7 cellular contexts compared by ENCODE assay signal in the genomic region with DNA sequence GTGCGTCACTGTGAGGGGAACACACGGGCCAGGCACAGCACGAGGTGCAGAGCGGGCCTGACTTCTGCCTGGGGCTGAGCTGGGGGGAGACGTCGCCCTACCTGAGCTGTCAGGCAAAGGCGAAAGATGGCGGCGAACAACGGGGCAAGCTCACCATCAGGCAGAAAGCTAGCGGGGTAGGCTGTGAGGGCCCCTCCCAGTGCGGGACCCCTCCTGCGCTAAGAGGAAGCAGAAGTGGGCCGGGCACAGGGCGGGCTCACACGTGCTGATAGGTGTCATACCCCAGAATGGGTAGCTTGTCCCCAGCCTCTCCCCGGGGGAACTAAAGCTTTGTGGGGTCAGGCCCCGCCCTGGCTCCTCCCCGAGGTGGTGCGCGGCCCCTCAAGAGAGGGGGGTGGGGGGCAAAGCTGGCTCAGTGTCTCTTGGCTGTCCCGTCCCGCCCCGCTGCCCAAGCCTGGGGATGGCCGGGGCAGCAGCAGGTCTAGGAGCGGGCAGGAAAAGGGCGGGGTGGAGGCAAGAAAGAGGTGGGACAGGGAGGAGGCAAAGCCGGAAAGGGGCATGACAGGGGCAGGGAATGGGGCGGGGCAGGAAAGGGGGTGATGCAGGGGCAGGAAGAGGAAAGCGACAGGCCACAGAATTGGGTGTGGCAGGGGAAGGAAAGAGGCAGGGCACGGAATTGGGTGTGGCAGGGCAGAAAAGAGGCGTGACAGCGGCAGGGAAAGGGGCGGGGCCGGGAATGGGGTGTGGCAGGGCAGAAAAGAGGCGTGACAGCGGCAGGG. TPM values are rescaled to one million over a fixed set of nuclear protein-coding genes. Genes with fewer than 3 reads are reported as not detected.
DNase-seq lines count a peak whose midpoint lies in the region; FAIRE-seq and TF ChIP-seq lines count a peak whose summit lies in the region.
"Had no signal": no experiment of that assay in that cellular context is flagged by ENCODE, and none has a peak within 500 bp of the region (broad histone marks: within the 10 kb centered on the region; RNA-seq: fewer than 3 reads in every experiment).

No MANE protein-coding gene starts in this region.

- peaks cover 0 to 4% (median 0%) of the 10 kb centered on the region in 4 donors for H3K4me1 ChIP-seq in Peyer's patch

- H3K4me1 Mint-ChIP-seq in chondrocyte (ENCODE audit: low read depth), result no peaks in the 10 kb centered on the region

- H3K36me3 ChIP-seq in Peyer's patch, result peaks cover 0 to 82% (median 0%) of the 10 kb centered on the region in 3 donors

- no peak for TF ChIP-seq CTCF in Peyer's patch (IDR thresholded peaks at IDR 0.05)
- no peak for TF ChIP-seq CTCF in chondrocyte (IDR thresholded peaks at IDR 0.05)
- no peak for TF ChIP-seq CTCF in D721Med (IDR thresholded peaks at IDR 0.05; ENCODE audit: insufficient read depth, missing control alignments)

- no peaks in the 10 kb centered on the region for H3K27me3 ChIP-seq in Peyer's patch

- H3K27me3 Mint-ChIP-seq in chondrocyte (ENCODE audit: low read depth), result no peaks in the 10 kb centered on the region

- peak overlapping the region; percentile 32 to 82 (median 50) for H3K27ac ChIP-seq in Peyer's patch

- FAIRE-seq in D721Med (lab: Jason Lieb, UNC), result no peak
- FAIRE-seq: colon had no signal

- TF ChIP-seq POLR2A in Peyer's patch (IDR thresholded peaks at IDR 0.05), result no peak

- no peak overlapping the region for H3K4me3 Mint-ChIP-seq in chondrocyte (ENCODE audit: unreplicated experiment)

- no peaks in the 10 kb centered on the region for H3K9me3 Mint-ChIP-seq in chondrocyte (ENCODE audit: low read depth)

- peaks cover 2% of the 10 kb centered on the region for H3K36me3 Mint-ChIP-seq in chondrocyte (ENCODE audit: low read depth)

- H3K9me3 ChIP-seq in Peyer's patch, result no peaks in the 10 kb centered on the region

- no peak overlapping the region for H3K4me3 ChIP-seq in Peyer's patch

- DNase-seq in AG08395 (ENCODE audit: low spot score), result peak; percentile 35
- DNase-seq in Peyer's patch, result peak in 2 of 3 donors; percentile 70 to 80
- no peak for DNase-seq in chondrocyte (ENCODE audit: low spot score)
- peak; percentile 63 to 67 for DNase-seq in stimulated activated CD4-positive, alpha-beta T cell treated with anti-CD3 and anti-CD28 coated beads, Interleukin-2, amount 100 ng/mL, for 24 hours
- DNase-seq in midbrain (lab: John Stamatoyannopoulos, UW), result no peak
- DNase-seq in D721Med (ENCODE audit: insufficient read length, low spot score), result no peak

- H3K27ac Mint-ChIP-seq in chondrocyte (ENCODE audit: unreplicated experiment), result peak overlapping the region; percentile 59

RNA-seq across cellular contexts. Expression of gene UCKL1, which starts 14.7 kb away (rescaled TPM):
- total RNA-seq in Peyer's patch, result 100 to 1,000 TPM in 3 of 4 donors, 10 to 100 TPM in 1; 70.4 to 189 (median 136) TPM
- total RNA-seq in chondrocyte, result 24.3 to 27.5 TPM (median 27.2 TPM) in 3 replicates

RNA-seq across cellular contexts. Expression of gene ZNF512B, which starts 28.3 kb away (rescaled TPM):
- total RNA-seq in Peyer's patch (1 to 10 TPM; 5.8 to 7.4 (median 6.4) TPM), chondrocyte (36.5 to 44.3 TPM (median 37.2 TPM) in 3 replicates)

RNA-seq across cellular contexts. Expression of gene SAMD10, which starts 38.0 kb away (rescaled TPM):
- 10 to 100 TPM in 3 of 4 donors, 1 to 10 TPM in 1; 1.7 to 14.3 (median 11.1) TPM for total RNA-seq in Peyer's patch
- 3.8 to 4.7 TPM (median 4.3 TPM) in 3 replicates for total RNA-seq in chondrocyte

RNA-seq across cellular contexts. Expression of gene PRPF6, which starts 39.5 kb away (rescaled TPM):
- 10 to 100 TPM; 49.6 to 95.7 (median 64.2) TPM for total RNA-seq in Peyer's patch
- 49.0 to 56.6 TPM (median 49.5 TPM) in 3 replicates for total RNA-seq in chondrocyte

RNA-seq across cellular contexts. Expression of gene DNAJC5, which starts 46.5 kb away (rescaled TPM):
- total RNA-seq in Peyer's patch (100 to 1,000 TPM in 3 of 4 donors, 10 to 100 TPM in 1; 41.3 to 137 (median 113) TPM), chondrocyte (44.2 to 46.6 TPM (median 45.1 TPM) in 3 replicates)

Comparison
In these comparisons a context has a peak if more than half of its experiments do, and no peak if none do; other contexts are left out.
1. DNase-seq: peak in AG08395 (single experiment), Peyer's patch (2 of 3) and stimulated activated CD4-positive, alpha-beta T cell treated with anti-CD3 and anti-CD28 coated beads, Interleukin-2, amount 100 ng/mL, for 24 hours (2 of 2); none in chondrocyte (single experiment), midbrain (single experiment) and D721Med (single experiment).